12 cellular contexts compared by ENCODE assay signal in the genomic region with DNA sequence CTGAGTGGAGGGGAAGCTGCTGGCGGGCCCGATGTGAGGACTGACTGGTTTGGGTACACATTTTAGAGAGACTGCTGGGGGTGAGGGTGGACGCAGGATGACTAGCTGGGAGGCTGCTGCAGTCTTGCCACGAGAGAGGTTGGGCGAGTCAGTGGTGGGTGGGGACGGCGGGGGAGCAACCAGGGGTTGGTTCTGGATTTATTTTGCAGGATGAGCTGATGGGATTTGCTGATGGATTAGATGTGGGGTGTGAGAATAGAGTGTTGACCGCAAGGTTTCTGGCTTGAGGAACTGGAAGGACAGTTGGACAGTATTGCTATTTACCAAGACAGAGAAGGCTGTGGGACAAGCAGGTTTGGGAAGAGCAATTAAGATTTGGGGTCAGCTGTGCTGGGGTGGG. TPM values are rescaled to one million over a fixed set of nuclear protein-coding genes. Genes with fewer than 3 reads are reported as not detected.
DNase-seq lines count a peak whose midpoint lies in the region; ATAC-seq and TF ChIP-seq lines count a peak whose summit lies in the region.
"Had no signal": no experiment of that assay in that cellular context is flagged by ENCODE, and none has a peak within 500 bp of the region (broad histone marks: within the 10 kb centered on the region; RNA-seq: fewer than 3 reads in every experiment).

No MANE protein-coding gene starts in this region.

- H3K36me3 Mint-ChIP-seq in activated T-helper 17 cell treated with anti-CD3 and anti-CD28 coated beads, Interleukin-2, amount 50 U/mL, for 72 hours (ENCODE audit: low read depth), result no peaks in the 10 kb centered on the region

- peaks cover 9% of the 10 kb centered on the region for H3F3A ChIP-seq in smooth muscle cell (ENCODE audit: low read depth)

- H3K27me3 ChIP-seq in ascending aorta (no peaks in the 10 kb centered on the region), smooth muscle cell (ENCODE audit: low read depth) (no peaks in the 10 kb centered on the region)

- H3K9ac ChIP-seq in smooth muscle cell (ENCODE audit: low read depth), result peak overlapping the region; percentile 5

- no peaks in the 10 kb centered on the region for H3K9me3 Mint-ChIP-seq in activated T-helper 17 cell treated with anti-CD3 and anti-CD28 coated beads, Interleukin-2, amount 50 U/mL, for 72 hours
- H3K9me3 Mint-ChIP-seq: activated CD4-positive, alpha-beta T cell treated with anti-CD3 and anti-CD28 coated beads, Interleukin-2, amount 10 ng/mL, durations not matched to agents 24 days and 14 days had no signal

- H3K4me1 Mint-ChIP-seq in activated T-helper 17 cell treated with anti-CD3 and anti-CD28 coated beads, Interleukin-2, amount 50 U/mL, for 72 hours, result no peaks in the 10 kb centered on the region
- H3K4me1 Mint-ChIP-seq: activated CD4-positive, alpha-beta T cell treated with anti-CD3 and anti-CD28 coated beads, Interleukin-2, amount 10 ng/mL, durations not matched to agents 24 days and 14 days had no signal

- intact Hi-C loops in ascending aorta (cut with DNase I), result loop anchor here (5.0 kb wide), 1 partner anchor 45 kb away; no protein-coding TSS in a partner anchor

- H4K20me1 ChIP-seq in smooth muscle cell (ENCODE audit: low read depth), result peaks cover 97% of the 10 kb centered on the region

- H3K4me1 ChIP-seq in HEK293 (ENCODE audit: control insufficient read depth, insufficient read depth, low read length), result peaks cover 22% of the 10 kb centered on the region
- peaks cover 32 to 93% of the 10 kb centered on the region in 2 donors for H3K4me1 ChIP-seq in ascending aorta
- H3K4me1 ChIP-seq in smooth muscle cell (ENCODE audit: low read depth), result peaks cover 67% of the 10 kb centered on the region

- no peak overlapping the region for H2AFZ ChIP-seq in smooth muscle cell (ENCODE audit: low read depth)

- CTCF ChIA-PET in HEK293 (lab: Yijun Ruan, JAX), result no interaction called here

- H3K27me3 Mint-ChIP-seq in activated T-helper 17 cell treated with anti-CD3 and anti-CD28 coated beads, Interleukin-2, amount 50 U/mL, for 72 hours, result no peaks in the 10 kb centered on the region

- H3K4me3 ChIP-seq in HEK293 (ENCODE audit: low read depth, low read length), result no peak overlapping the region
- H3K4me3 ChIP-seq in ascending aorta, result no peak overlapping the region
- no peak overlapping the region for H3K4me3 ChIP-seq in smooth muscle cell

- no peak overlapping the region for H3K4me3 Mint-ChIP-seq in activated T-helper 17 cell treated with anti-CD3 and anti-CD28 coated beads, Interleukin-2, amount 50 U/mL, for 72 hours
- H3K4me3 Mint-ChIP-seq: activated CD4-positive, alpha-beta T cell treated with anti-CD3 and anti-CD28 coated beads, Interleukin-2, amount 10 ng/mL, durations not matched to agents 24 days and 14 days had no signal

- 21% methylated on average over 8 of the region's 8 CpGs for WGBS in smooth muscle cell (ENCODE audit: low lambda C conversion rate)

- ATAC-seq in HG03159 (IDR thresholded peaks at IDR 0.05; ENCODE audit: unreplicated experiment) (no peak), HG03097 (IDR thresholded peaks at IDR 0.05; ENCODE audit: low FRiP score, unreplicated experiment) (no peak)
- ATAC-seq in activated T-helper 17 cell treated with anti-CD3 and anti-CD28 coated beads, Interleukin-2, amount 50 U/mL, for 72 hours (replicated peaks), result no peak

- H3K4me2 ChIP-seq in smooth muscle cell, result peak overlapping the region; percentile 54

- POLR2A ChIA-PET in HEK293 (lab: Yijun Ruan, JAX), result no interaction called here

- H3K79me2 ChIP-seq in smooth muscle cell (ENCODE audit: low read depth), result peaks cover 94% of the 10 kb centered on the region

- H3K9me3 ChIP-seq in HEK293 (ENCODE audit: control insufficient read depth, insufficient read depth, low read depth, low read length), result no peaks in the 10 kb centered on the region
- H3K9me3 ChIP-seq in ascending aorta, result no peaks in the 10 kb centered on the region
- H3K9me3 ChIP-seq in smooth muscle cell (replicated peaks; ENCODE audit: low read depth), result no peaks in the 10 kb centered on the region

- DNase-seq in ascending aorta (ENCODE audit: low spot score in 2 of 2) (no peak), glomerular visceral epithelial cell (ENCODE audit: extremely low spot score) (peak; percentile 51), smooth muscle cell (lab: John Stamatoyannopoulos, UW; ENCODE audit: unreplicated experiment) (no peak), NCI-H446 treated with DMSO at 0.1 percent for 48 hours (lab: John Stamatoyannopoulos, UW) (no peak)
- DNase-seq: activated CD4-positive, alpha-beta T cell treated with anti-CD3 and anti-CD28 coated beads, Interleukin-2, amount 10 ng/mL, durations not matched to agents 24 days and 14 days; activated gamma-delta T cell treated with Interleukin-2 at 50 U/mL for 16 hours; NCI-H1436 treated with DMSO at 0.1 percent for 48 hours; NCI-H748 treated with DMSO at 0.1 percent for 48 hours had no signal

- H3K36me3 ChIP-seq in HEK293 (ENCODE audit: control insufficient read depth in 2 of 2, insufficient read depth in 1 of 2, low read length in 2 of 2) (peaks cover 0 to 3% of the 10 kb centered on the region in 2 experiments; a peak in 2 of 3 replicates), ascending aorta (no peaks in the 10 kb centered on the region), smooth muscle cell (ENCODE audit: low read depth) (no peaks in the 10 kb centered on the region)

- H3K27ac ChIP-seq in HEK293 (ENCODE audit: extremely low read depth, low read depth, low read length), result no peak overlapping the region
- peak overlapping the region; percentile 86 to 91 for H3K27ac ChIP-seq in ascending aorta
- H3K27ac ChIP-seq in smooth muscle cell (ENCODE audit: low read depth), result peak overlapping the region; percentile 89

- no peak overlapping the region for H3K27ac Mint-ChIP-seq in activated T-helper 17 cell treated with anti-CD3 and anti-CD28 coated beads, Interleukin-2, amount 50 U/mL, for 72 hours
- H3K27ac Mint-ChIP-seq: activated CD4-positive, alpha-beta T cell treated with anti-CD3 and anti-CD28 coated beads, Interleukin-2, amount 10 ng/mL, durations not matched to agents 24 days and 14 days had no signal

- TF ChIP-seq CTCF in HEK293 (tag by site-specific recombination; IDR thresholded peaks at IDR 0.05), result no peak
- TF ChIP-seq CTCF in ascending aorta (IDR thresholded peaks at IDR 0.05), result no peak
- TF ChIP-seq CTCF in smooth muscle cell (IDR thresholded peaks at IDR 0.05; ENCODE audit: borderline replicate concordance, insufficient read depth, poor library complexity, severe bottlenecking), result no peak

TF ChIP-seq in HEK293, 187 proteins besides CTCF, POLR2A, EP300 and RAD21 (continues in another document):
- TF ChIP-seq, protein P1, sequence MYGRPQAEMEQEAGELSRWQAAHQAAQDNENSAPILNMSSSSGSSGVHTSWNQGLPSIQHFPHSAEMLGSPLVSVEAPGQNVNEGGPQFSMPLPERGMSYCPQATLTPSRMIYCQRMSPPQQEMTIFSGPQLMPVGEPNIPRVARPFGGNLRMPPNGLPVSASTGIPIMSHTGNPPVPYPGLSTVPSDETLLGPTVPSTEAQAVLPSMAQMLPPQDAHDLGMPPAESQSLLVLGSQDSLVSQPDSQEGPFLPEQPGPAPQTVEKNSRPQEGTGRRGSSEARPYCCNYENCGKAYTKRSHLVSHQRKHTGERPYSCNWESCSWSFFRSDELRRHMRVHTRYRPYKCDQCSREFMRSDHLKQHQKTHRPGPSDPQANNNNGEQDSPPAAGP (tag by site-specific recombination; IDR thresholded peaks at IDR 0.05), result 0 out of 2 replicates have a peak, but pooled peaks have one; percentile 62
- TF ChIP-seq, protein P2, sequence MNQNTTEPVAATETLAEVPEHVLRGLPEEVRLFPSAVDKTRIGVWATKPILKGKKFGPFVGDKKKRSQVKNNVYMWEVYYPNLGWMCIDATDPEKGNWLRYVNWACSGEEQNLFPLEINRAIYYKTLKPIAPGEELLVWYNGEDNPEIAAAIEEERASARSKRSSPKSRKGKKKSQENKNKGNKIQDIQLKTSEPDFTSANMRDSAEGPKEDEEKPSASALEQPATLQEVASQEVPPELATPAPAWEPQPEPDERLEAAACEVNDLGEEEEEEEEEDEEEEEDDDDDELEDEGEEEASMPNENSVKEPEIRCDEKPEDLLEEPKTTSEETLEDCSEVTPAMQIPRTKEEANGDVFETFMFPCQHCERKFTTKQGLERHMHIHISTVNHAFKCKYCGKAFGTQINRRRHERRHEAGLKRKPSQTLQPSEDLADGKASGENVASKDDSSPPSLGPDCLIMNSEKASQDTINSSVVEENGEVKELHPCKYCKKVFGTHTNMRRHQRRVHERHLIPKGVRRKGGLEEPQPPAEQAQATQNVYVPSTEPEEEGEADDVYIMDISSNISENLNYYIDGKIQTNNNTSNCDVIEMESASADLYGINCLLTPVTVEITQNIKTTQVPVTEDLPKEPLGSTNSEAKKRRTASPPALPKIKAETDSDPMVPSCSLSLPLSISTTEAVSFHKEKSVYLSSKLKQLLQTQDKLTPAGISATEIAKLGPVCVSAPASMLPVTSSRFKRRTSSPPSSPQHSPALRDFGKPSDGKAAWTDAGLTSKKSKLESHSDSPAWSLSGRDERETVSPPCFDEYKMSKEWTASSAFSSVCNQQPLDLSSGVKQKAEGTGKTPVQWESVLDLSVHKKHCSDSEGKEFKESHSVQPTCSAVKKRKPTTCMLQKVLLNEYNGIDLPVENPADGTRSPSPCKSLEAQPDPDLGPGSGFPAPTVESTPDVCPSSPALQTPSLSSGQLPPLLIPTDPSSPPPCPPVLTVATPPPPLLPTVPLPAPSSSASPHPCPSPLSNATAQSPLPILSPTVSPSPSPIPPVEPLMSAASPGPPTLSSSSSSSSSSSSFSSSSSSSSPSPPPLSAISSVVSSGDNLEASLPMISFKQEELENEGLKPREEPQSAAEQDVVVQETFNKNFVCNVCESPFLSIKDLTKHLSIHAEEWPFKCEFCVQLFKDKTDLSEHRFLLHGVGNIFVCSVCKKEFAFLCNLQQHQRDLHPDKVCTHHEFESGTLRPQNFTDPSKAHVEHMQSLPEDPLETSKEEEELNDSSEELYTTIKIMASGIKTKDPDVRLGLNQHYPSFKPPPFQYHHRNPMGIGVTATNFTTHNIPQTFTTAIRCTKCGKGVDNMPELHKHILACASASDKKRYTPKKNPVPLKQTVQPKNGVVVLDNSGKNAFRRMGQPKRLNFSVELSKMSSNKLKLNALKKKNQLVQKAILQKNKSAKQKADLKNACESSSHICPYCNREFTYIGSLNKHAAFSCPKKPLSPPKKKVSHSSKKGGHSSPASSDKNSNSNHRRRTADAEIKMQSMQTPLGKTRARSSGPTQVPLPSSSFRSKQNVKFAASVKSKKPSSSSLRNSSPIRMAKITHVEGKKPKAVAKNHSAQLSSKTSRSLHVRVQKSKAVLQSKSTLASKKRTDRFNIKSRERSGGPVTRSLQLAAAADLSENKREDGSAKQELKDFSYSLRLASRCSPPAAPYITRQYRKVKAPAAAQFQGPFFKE (tag by site-specific recombination; IDR thresholded peaks at IDR 0.05; ENCODE audit: borderline replicate concordance), result no peak

RNA-seq across cellular contexts. Expression of gene NDST1, which starts 5.8 kb away (rescaled TPM):
- 71.5 TPM for total RNA-seq in ascending aorta
- 53.0 and 64.6 TPM in 2 replicates for total RNA-seq in smooth muscle cell
- 32.4 and 42.1 TPM in 2 replicates for polyA plus RNA-seq in smooth muscle cell
- total RNA-seq in activated T-helper 17 cell treated with anti-CD3 and anti-CD28 coated beads, Interleukin-2, amount 50 U/mL, for 72 hours, result 1 to 10 TPM in 1 of 2 donors, under 1 TPM in 1; 0.48 to 1.8 TPM

RNA-seq across cellular contexts. Expression of gene RPS14, which starts 52.6 kb away (rescaled TPM):
- total RNA-seq in ascending aorta (1,928 TPM), smooth muscle cell (2,252 and 2,349 TPM in 2 replicates)
- polyA plus RNA-seq in smooth muscle cell, result 1,004 and 1,045 TPM in 2 replicates
- total RNA-seq in activated T-helper 17 cell treated with anti-CD3 and anti-CD28 coated beads, Interleukin-2, amount 50 U/mL, for 72 hours, result 1,000 to 10,000 TPM; 2,772 to 2,939 TPM

Comparison
In these comparisons a context has a peak if more than half of its experiments do, and no peak if none do; other contexts are left out.
1. RNA of gene NDST1, which starts 5.8 kb away (total RNA-seq): 71.5 TPM in ascending aorta (single experiment) and 53.0 to 64.6 TPM in smooth muscle cell; 0.48 to 1.8 TPM in activated T-helper 17 cell treated with anti-CD3 and anti-CD28 coated beads, Interleukin-2, amount 50 U/mL, for 72 hours; every median in the first group is over 10 times any median in the second.